ENCODE assay signal across 16 cellular contexts in the genomic region with DNA sequence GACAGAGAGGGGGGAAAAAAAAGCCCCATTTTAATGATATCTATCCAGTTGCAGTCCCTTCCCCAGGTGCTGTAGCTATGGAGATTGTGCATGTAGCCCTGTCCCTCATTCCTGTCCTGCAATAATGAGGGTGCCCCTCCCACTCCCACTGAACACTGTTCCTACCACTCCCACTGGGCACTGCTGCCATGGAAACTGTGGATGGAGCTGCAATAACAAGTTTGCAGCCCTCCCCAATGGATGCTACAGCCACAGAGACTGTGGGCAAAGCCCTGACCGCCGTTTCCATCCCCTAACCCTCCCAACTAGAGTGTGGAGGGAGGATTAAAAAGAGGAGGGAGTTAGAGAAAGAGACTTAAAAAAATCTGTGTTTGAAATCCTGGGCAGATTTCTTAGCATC.
"Had no signal": no experiment of that assay in that cellular context is flagged by ENCODE, and none has a peak within 500 bp of the region (broad histone marks: within the 10 kb centered on the region; RNA-seq: fewer than 3 reads in every experiment).

No MANE protein-coding gene starts in this region.

- H3K9me3 ChIP-seq: ovary had no signal

- ATAC-seq: esophagus mucosa; heart right ventricle; left lobe of liver; naive thymus-derived CD4-positive, alpha-beta T cell; right cardiac atrium had no signal

- H3K27me3 Mint-ChIP-seq: naive thymus-derived CD4-positive, alpha-beta T cell had no signal

- H3K27me3 ChIP-seq: dorsolateral prefrontal cortex, heart right ventricle, ovary had no signal

- H3K4me1 Mint-ChIP-seq: nephron progenitor cell had no signal

- DNase-seq: cortex of kidney; dorsolateral prefrontal cortex; effector memory CD4-positive, alpha-beta T cell; heart right ventricle; kidney glomerular epithelial cell; mammary epithelial cell; naive thymus-derived CD4-positive, alpha-beta T cell; nephron progenitor cell; ovary; right cardiac atrium; small intestine; stimulated activated CD4-positive, alpha-beta T cell treated with anti-CD3 and anti-CD28 coated beads, Interleukin-12 subunit alpha, Interleukin-12 subunit beta, amount 100 ng/mL, for 4 hours; stimulated activated naive CD4-positive, alpha-beta T cell; trophoblast cell had no signal

- H3K4me3 Mint-ChIP-seq: naive thymus-derived CD4-positive, alpha-beta T cell; nephron progenitor cell had no signal

- H3K4me3 ChIP-seq: dorsolateral prefrontal cortex, heart right ventricle, ovary had no signal

- H3K27ac ChIP-seq: dorsolateral prefrontal cortex, heart right ventricle, ovary had no signal

- H3K27ac Mint-ChIP-seq: nephron progenitor cell had no signal

- H3K4me1 ChIP-seq: heart right ventricle had no signal

- H3K36me3 ChIP-seq: heart right ventricle, ovary had no signal
